Comparison of ENCODE assay signal across 9 cellular contexts in the genomic region with DNA sequence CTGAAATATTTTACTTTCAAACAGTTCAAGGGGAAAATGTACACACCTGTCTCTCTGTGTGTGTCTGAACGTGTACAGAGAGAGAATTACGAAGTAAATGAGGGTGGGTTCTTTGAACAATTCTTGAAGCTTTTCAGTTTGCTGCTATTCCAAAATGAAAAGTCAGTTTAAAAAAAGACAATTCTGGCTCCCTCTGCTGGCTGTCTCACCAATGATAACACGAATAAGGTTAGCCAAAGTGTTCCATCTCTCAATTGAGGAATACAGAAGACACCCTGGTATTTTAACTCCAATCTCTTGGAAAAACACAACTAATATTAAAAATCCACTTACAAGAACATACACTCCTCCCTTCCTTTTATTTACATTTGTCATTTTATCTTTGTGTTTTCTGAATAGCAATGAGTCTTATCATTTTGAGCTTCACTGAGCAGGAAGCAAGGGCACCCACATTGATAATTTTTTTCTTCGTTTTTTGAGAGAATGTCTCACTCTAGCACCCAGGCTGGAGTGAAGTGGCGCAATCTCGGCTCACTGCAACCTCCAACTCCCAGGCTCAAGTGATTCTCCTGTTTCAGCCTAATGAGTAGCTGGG. TPM values are rescaled to one million over a fixed set of nuclear protein-coding genes. Genes with fewer than 3 reads are reported as not detected.
DNase-seq lines count a peak whose midpoint lies in the region; ATAC-seq and TF ChIP-seq lines count a peak whose summit lies in the region.
"Had no signal": no experiment of that assay in that cellular context is flagged by ENCODE, and none has a peak within 500 bp of the region (broad histone marks: within the 10 kb centered on the region; RNA-seq: fewer than 3 reads in every experiment).

No MANE protein-coding gene starts in this region.

- H3K36me3 ChIP-seq in HEK293 (ENCODE audit: control insufficient read depth in 2 of 2, insufficient read depth in 1 of 2, low read length in 2 of 2): peaks cover 85 to 91% of the 10 kb centered on the region in 2 experiments
- peaks cover 68 to 76% of the 10 kb centered on the region in 2 experiments for H3K36me3 ChIP-seq in SK-N-SH (replicated peaks in 1 of 2; ENCODE audit: control insufficient read depth in 1 of 2, insufficient read depth in 2 of 2, low read length in 1 of 2)
- peaks cover 0 to 19% of the 10 kb centered on the region in 2 donors for H3K36me3 ChIP-seq in prostate gland

- DNase-seq in NCI-H1105 treated with DMSO at 0.1 percent for 48 hours (lab: John Stamatoyannopoulos, UW) (peak; percentile 31), NCI-H1105 (lab: John Stamatoyannopoulos, UW) (no peak), SK-N-SH (peak; percentile 47), epithelial cell of proximal tubule (ENCODE audit: low read depth) (no peak), prostate gland (ENCODE audit: low spot score) (no peak), UCSD-AML1 (lab: John Stamatoyannopoulos, UW; ENCODE audit: unreplicated experiment) (no peak)

- intact Hi-C loops in prostate gland (cut with DNase I): no loop called here

- no peak overlapping the region for H2AFZ ChIP-seq in SK-N-SH (ENCODE audit: low read depth)

- 50% methylated on average over 6 of the region's 6 CpGs for WGBS in SK-N-SH (ENCODE audit: low lambda C conversion rate)
- WGBS in prostate gland: 40% methylated on average over 6 of the region's 6 CpGs

- H3K27me3 ChIP-seq in SK-N-SH (ENCODE audit: insufficient read depth): no peaks in the 10 kb centered on the region
- no peaks in the 10 kb centered on the region for H3K27me3 ChIP-seq in prostate gland (replicated peaks; ENCODE audit: insufficient read depth)

- H3K9ac ChIP-seq in SK-N-SH: no peak overlapping the region

- CTCF ChIA-PET in HEK293 (lab: Yijun Ruan, JAX) (interaction anchor here (0.6 to 13.6 kb wide), 37 partner anchors 9 to 1879 kb away, joined by 3 to 221 read pairs (median 5); a partner anchor contains a TSS), SK-N-SH (lab: Yijun Ruan, JAX) (interaction anchor here (0.6 to 13.9 kb wide), 48 partner anchors 9 to 345 kb away, joined by 3 to 324 read pairs (median 4); a partner anchor contains a TSS)

- no peaks in the 10 kb centered on the region for H3K9me2 ChIP-seq in SK-N-SH

- TF ChIP-seq POLR2A in prostate gland (IDR thresholded peaks at IDR 0.05): no peak

- POLR2A ChIA-PET in HEK293 (lab: Yijun Ruan, JAX) (interaction anchor here (1.3 to 1.7 kb wide), 3 partner anchors 20 to 103 kb away, joined by 3 to 9 read pairs (median 4); a partner anchor contains a TSS), SK-N-SH (lab: Yijun Ruan, JAX) (interaction anchor here (0.8 kb wide), 1 partner anchor 101 kb away, joined by 3 read pairs; no protein-coding TSS in a partner anchor)

- no peak overlapping the region for H3K4me2 ChIP-seq in SK-N-SH

- H3K27ac ChIP-seq in HEK293 (ENCODE audit: extremely low read depth, low read depth, low read length) (no peak overlapping the region), SK-N-SH (ENCODE audit: low read depth in 2 of 2, low read length in 1 of 2) (no peak overlapping the region; a peak in 1 of 4 replicates), prostate gland (no peak overlapping the region)

- 0 out of 2 replicates have a peak, but pooled peaks cover 5% of the 10 kb centered on the region for H4K20me1 ChIP-seq in SK-N-SH (ENCODE audit: insufficient read depth)

- TF ChIP-seq EP300 in SK-N-SH (IDR thresholded peaks at IDR 0.05; ENCODE audit: borderline replicate concordance in 1 of 2, low read depth in 1 of 2, low read length in 1 of 2): no peak

- H3K79me2 ChIP-seq in SK-N-SH (ENCODE audit: insufficient read depth): peaks cover 12% of the 10 kb centered on the region; the same call in 1 of the 2 replicates

- H3K4me3 ChIP-seq in HEK293 (ENCODE audit: low read depth, low read length) (no peak overlapping the region), SK-N-SH (ENCODE audit: low read depth in 2 of 2, low read length in 1 of 2) (no peak overlapping the region; a peak in 1 of 4 replicates), epithelial cell of proximal tubule (ENCODE audit: low read depth, low read length) (no peak overlapping the region), prostate gland (no peak overlapping the region)

- H3F3A ChIP-seq in SK-N-SH (replicated peaks; ENCODE audit: insufficient read depth): peaks cover 30% of the 10 kb centered on the region

- TF ChIP-seq RAD21 in SK-N-SH (IDR thresholded peaks at IDR 0.05; ENCODE audit: low read length): peak; percentile 61

- H3K9me3 ChIP-seq in HEK293 (ENCODE audit: control insufficient read depth, insufficient read depth, low read depth, low read length) (no peaks in the 10 kb centered on the region), SK-N-SH (no peaks in the 10 kb centered on the region), prostate gland (no peaks in the 10 kb centered on the region)

- H3K4me1 ChIP-seq in HEK293 (ENCODE audit: control insufficient read depth, insufficient read depth, low read length): no peaks in the 10 kb centered on the region
- no peaks in the 10 kb centered on the region for H3K4me1 ChIP-seq in SK-N-SH (ENCODE audit: control insufficient read depth in 1 of 2, insufficient read depth in 2 of 2, low read depth in 1 of 2, low read length in 1 of 2)
- H3K4me1 ChIP-seq in prostate gland (replicated peaks): no peaks in the 10 kb centered on the region

- no peak for ATAC-seq in HG03460 (IDR thresholded peaks at IDR 0.05; ENCODE audit: unreplicated experiment)

- TF ChIP-seq CTCF in HEK293 (tag by site-specific recombination; IDR thresholded peaks at IDR 0.05) (no peak), SK-N-SH (IDR thresholded peaks at IDR 0.05) (peak; percentile 80), epithelial cell of proximal tubule (conservative IDR thresholded peaks at IDR 0.05; ENCODE audit: low read depth, low read length) (peak; percentile 66), prostate gland (IDR thresholded peaks at IDR 0.05) (peak in 3 of 4 experiments; percentile 41 to 51 (median 47))

TF ChIP-seq in HEK293, 187 proteins besides CTCF, POLR2A, EP300 and RAD21:
- TF ChIP-seq ZNF654 (tag by site-specific recombination; IDR thresholded peaks at IDR 0.05; ENCODE audit: low read depth) (peak; percentile 38), ZNF660 (tag by site-specific recombination; IDR thresholded peaks at IDR 0.05) (0 out of 2 replicates have a peak, but pooled peaks have one; percentile 52)
- TF ChIP-seq, protein P1, sequence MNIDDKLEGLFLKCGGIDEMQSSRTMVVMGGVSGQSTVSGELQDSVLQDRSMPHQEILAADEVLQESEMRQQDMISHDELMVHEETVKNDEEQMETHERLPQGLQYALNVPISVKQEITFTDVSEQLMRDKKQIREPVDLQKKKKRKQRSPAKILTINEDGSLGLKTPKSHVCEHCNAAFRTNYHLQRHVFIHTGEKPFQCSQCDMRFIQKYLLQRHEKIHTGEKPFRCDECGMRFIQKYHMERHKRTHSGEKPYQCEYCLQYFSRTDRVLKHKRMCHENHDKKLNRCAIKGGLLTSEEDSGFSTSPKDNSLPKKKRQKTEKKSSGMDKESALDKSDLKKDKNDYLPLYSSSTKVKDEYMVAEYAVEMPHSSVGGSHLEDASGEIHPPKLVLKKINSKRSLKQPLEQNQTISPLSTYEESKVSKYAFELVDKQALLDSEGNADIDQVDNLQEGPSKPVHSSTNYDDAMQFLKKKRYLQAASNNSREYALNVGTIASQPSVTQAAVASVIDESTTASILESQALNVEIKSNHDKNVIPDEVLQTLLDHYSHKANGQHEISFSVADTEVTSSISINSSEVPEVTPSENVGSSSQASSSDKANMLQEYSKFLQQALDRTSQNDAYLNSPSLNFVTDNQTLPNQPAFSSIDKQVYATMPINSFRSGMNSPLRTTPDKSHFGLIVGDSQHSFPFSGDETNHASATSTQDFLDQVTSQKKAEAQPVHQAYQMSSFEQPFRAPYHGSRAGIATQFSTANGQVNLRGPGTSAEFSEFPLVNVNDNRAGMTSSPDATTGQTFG (tag by site-specific recombination; IDR thresholded peaks at IDR 0.05; ENCODE audit: borderline replicate concordance): no peak

TF ChIP-seq in SK-N-SH, 30 proteins besides CTCF, POLR2A, EP300 and RAD21:
- no peak for TF ChIP-seq POLR2AphosphoS5 (IDR thresholded peaks at IDR 0.05; ENCODE audit: low read depth, low read length)
- peak; percentile 52 for TF ChIP-seq SMC3 (IDR thresholded peaks at IDR 0.05; ENCODE audit: low read depth, low read length)

RNA-seq across cellular contexts. Expression of a gene that starts 20.5 kb away (rescaled TPM):
- polyA plus RNA-seq in SK-N-SH (2012; rRNA removed): 79.9 and 82.9 TPM in 2 replicates
- polyA plus RNA-seq in SK-N-SH (2012; cell fraction: cytosol; rRNA removed): 82.5 and 121 TPM in 2 replicates
- 112 and 140 TPM in 2 replicates for polyA plus RNA-seq in SK-N-SH (2012; cell fraction: nucleus; rRNA removed)
- 78.1 and 129 TPM in 2 replicates for total RNA-seq in epithelial cell of proximal tubule
- 10 to 100 TPM; 56.0 to 88.0 TPM for total RNA-seq in prostate gland

RNA-seq across cellular contexts. Expression of a gene that starts 31.0 kb away (rescaled TPM):
- polyA plus RNA-seq in SK-N-SH (2012; rRNA removed): not detected in 2 replicates
- polyA plus RNA-seq in SK-N-SH (2012; cell fraction: cytosol; rRNA removed): not detected in 2 replicates
- not detected in 2 replicates for polyA plus RNA-seq in SK-N-SH (2012; cell fraction: nucleus; rRNA removed)
- not detected in 2 replicates for total RNA-seq in epithelial cell of proximal tubule
- not detected for total RNA-seq in prostate gland
- total RNA-seq: CD8-positive, alpha-beta memory T cell had no signal

RNA-seq across cellular contexts. Expression of a gene that starts 36.6 kb away (rescaled TPM):
- polyA plus RNA-seq in SK-N-SH (2012; rRNA removed): 0.48 and 0.71 TPM in 2 replicates
- 0.23 and 0.35 TPM in 2 replicates for polyA plus RNA-seq in SK-N-SH (2012; cell fraction: cytosol; rRNA removed)
- 0.36 and 0.44 TPM in 2 replicates for polyA plus RNA-seq in SK-N-SH (2012; cell fraction: nucleus; rRNA removed)
- 0.58 and 1.0 TPM in 2 replicates for total RNA-seq in epithelial cell of proximal tubule
- total RNA-seq in prostate gland: under 1 TPM in 1 of 2 donors, not detected in 1; 0.62 TPM
- total RNA-seq: CD8-positive, alpha-beta memory T cell had no signal
- polyA plus RNA-seq: CD8-positive, alpha-beta memory T cell had no signal

RNA-seq across cellular contexts. Expression of a gene that starts 48.6 kb away (rescaled TPM):
- polyA plus RNA-seq in SK-N-SH (2012; rRNA removed): 15.2 and 15.6 TPM in 2 replicates
- polyA plus RNA-seq in SK-N-SH (2012; cell fraction: cytosol; rRNA removed): 15.7 and 16.6 TPM in 2 replicates
- 8.5 and 13.7 TPM in 2 replicates for polyA plus RNA-seq in SK-N-SH (2012; cell fraction: nucleus; rRNA removed)
- total RNA-seq in epithelial cell of proximal tubule (42.4 and 42.5 TPM in 2 replicates), prostate gland (10 to 100 TPM in 1 of 2 donors, 1 to 10 TPM in 1; 5.3 to 18.3 TPM)
- polyA plus RNA-seq: CD8-positive, alpha-beta memory T cell had no signal

Comparison
In these comparisons a context has a peak if more than half of its experiments do, and no peak if none do; other contexts are left out.
1. DNase-seq: peak in NCI-H1105 treated with DMSO at 0.1 percent for 48 hours (single experiment) and SK-N-SH (single experiment); none in NCI-H1105 (single experiment), epithelial cell of proximal tubule (single experiment), prostate gland (single experiment) and UCSD-AML1 (single experiment).